Comparison of ENCODE assay signal across 13 cellular contexts in genomic region chr3:38374221-38374620, GRCh38. TPM values are rescaled to one million over a fixed set of nuclear protein-coding genes. Genes with fewer than 3 reads are reported as not detected.
DNase-seq lines count a peak whose midpoint lies in the region; ATAC-seq lines count a peak whose summit lies in the region.
"Had no signal": no experiment of that assay in that cellular context is flagged by ENCODE, and none has a peak within 500 bp of the region (broad histone marks: within the 10 kb centered on the region; RNA-seq: fewer than 3 reads in every experiment).

No MANE protein-coding gene starts in this region.

- H3K4me3 Mint-ChIP-seq in activated CD4-positive, alpha-beta T cell treated with anti-CD3 and anti-CD28 coated beads, Interleukin-2, amount 10 ng/mL, durations not matched to agents 7 days and 5 days = peak overlapping the region; percentile 44
- peak overlapping the region; percentile 32 for H3K4me3 Mint-ChIP-seq in activated naive CD8-positive, alpha-beta T cell

- peaks cover 36% of the 10 kb centered on the region for H3K4me1 Mint-ChIP-seq in activated CD4-positive, alpha-beta T cell treated with anti-CD3 and anti-CD28 coated beads, Interleukin-2, amount 10 ng/mL, durations not matched to agents 7 days and 5 days
- H3K4me1 Mint-ChIP-seq in activated naive CD8-positive, alpha-beta T cell (ENCODE audit: low read depth) = peaks cover 23% of the 10 kb centered on the region

- H3K9me3 Mint-ChIP-seq in activated CD4-positive, alpha-beta T cell treated with anti-CD3 and anti-CD28 coated beads, Interleukin-2, amount 10 ng/mL, durations not matched to agents 7 days and 5 days = no peaks in the 10 kb centered on the region
- H3K9me3 Mint-ChIP-seq in activated naive CD8-positive, alpha-beta T cell (ENCODE audit: low read depth) = no peaks in the 10 kb centered on the region

- CTCF ChIA-PET in activated CD4-positive, alpha-beta T cell treated with anti-CD3 and anti-CD28 coated beads, Interleukin-2, amount 10 ng/mL, durations not matched to agents 7 days and 5 days (lab: Charles Lee) = no interaction called here

- peaks cover 43% of the 10 kb centered on the region for H3K36me3 Mint-ChIP-seq in activated CD4-positive, alpha-beta T cell treated with anti-CD3 and anti-CD28 coated beads, Interleukin-2, amount 10 ng/mL, durations not matched to agents 7 days and 5 days (ENCODE audit: low read depth)
- H3K36me3 Mint-ChIP-seq in activated naive CD8-positive, alpha-beta T cell = peaks cover 9% of the 10 kb centered on the region

- peak overlapping the region; percentile 61 for H3K27ac Mint-ChIP-seq in activated CD4-positive, alpha-beta T cell treated with anti-CD3 and anti-CD28 coated beads, Interleukin-2, amount 10 ng/mL, durations not matched to agents 7 days and 5 days
- no peak overlapping the region for H3K27ac Mint-ChIP-seq in activated naive CD8-positive, alpha-beta T cell

- peak; percentile 49 for ATAC-seq in HG03432 (IDR thresholded peaks at IDR 0.05; ENCODE audit: unreplicated experiment)
- ATAC-seq in HG02571 (IDR thresholded peaks at IDR 0.05; ENCODE audit: unreplicated experiment) = no peak

- POLR2A ChIA-PET in activated CD4-positive, alpha-beta T cell treated with anti-CD3 and anti-CD28 coated beads, Interleukin-2, amount 10 ng/mL, durations not matched to agents 7 days and 5 days (lab: Charles Lee) = no interaction called here

- DNase-seq in activated CD4-positive, alpha-beta T cell treated with anti-CD3 and anti-CD28 coated beads, Interleukin-2, amount 10 ng/mL, durations not matched to agents 7 days and 5 days = peak; percentile 63
- peak; percentile 13 for DNase-seq in stimulated activated CD4-positive, alpha-beta T cell treated with anti-CD3 and anti-CD28 coated beads, Interleukin-4, amount 100 ng/mL, for 24 hours
- DNase-seq in CD1c-positive myeloid dendritic cell (ENCODE audit: extremely low spot score) = no peak
- DNase-seq in pons (ENCODE audit: low spot score) = no peak
- DNase-seq in inferior parietal cortex (ENCODE audit: extremely low spot score) = no peak
- DNase-seq: BE2C, GF-D8, hypothalamus, Kasumi-1, testis had no signal

- H3K27me3 Mint-ChIP-seq in activated CD4-positive, alpha-beta T cell treated with anti-CD3 and anti-CD28 coated beads, Interleukin-2, amount 10 ng/mL, durations not matched to agents 7 days and 5 days = no peaks in the 10 kb centered on the region
- H3K27me3 Mint-ChIP-seq in activated naive CD8-positive, alpha-beta T cell = no peaks in the 10 kb centered on the region

RNA-seq across cellular contexts. Expression of gene XYLB, which starts 27.6 kb away (rescaled TPM):
- total RNA-seq in activated CD4-positive, alpha-beta T cell treated with anti-CD3 and anti-CD28 coated beads, Interleukin-2, amount 10 ng/mL, durations not matched to agents 7 days and 5 days = 1 to 10 TPM; 6.9 to 7.0 TPM

Comparison
In these comparisons a context has a peak if more than half of its experiments do, and no peak if none do; other contexts are left out.
1. DNase-seq: peak in activated CD4-positive, alpha-beta T cell treated with anti-CD3 and anti-CD28 coated beads, Interleukin-2, amount 10 ng/mL, durations not matched to agents 7 days and 5 days (single experiment) and stimulated activated CD4-positive, alpha-beta T cell treated with anti-CD3 and anti-CD28 coated beads, Interleukin-4, amount 100 ng/mL, for 24 hours (single experiment); none in CD1c-positive myeloid dendritic cell (single experiment), pons (single experiment) and inferior parietal cortex (single experiment).